In the genomic region with DNA sequence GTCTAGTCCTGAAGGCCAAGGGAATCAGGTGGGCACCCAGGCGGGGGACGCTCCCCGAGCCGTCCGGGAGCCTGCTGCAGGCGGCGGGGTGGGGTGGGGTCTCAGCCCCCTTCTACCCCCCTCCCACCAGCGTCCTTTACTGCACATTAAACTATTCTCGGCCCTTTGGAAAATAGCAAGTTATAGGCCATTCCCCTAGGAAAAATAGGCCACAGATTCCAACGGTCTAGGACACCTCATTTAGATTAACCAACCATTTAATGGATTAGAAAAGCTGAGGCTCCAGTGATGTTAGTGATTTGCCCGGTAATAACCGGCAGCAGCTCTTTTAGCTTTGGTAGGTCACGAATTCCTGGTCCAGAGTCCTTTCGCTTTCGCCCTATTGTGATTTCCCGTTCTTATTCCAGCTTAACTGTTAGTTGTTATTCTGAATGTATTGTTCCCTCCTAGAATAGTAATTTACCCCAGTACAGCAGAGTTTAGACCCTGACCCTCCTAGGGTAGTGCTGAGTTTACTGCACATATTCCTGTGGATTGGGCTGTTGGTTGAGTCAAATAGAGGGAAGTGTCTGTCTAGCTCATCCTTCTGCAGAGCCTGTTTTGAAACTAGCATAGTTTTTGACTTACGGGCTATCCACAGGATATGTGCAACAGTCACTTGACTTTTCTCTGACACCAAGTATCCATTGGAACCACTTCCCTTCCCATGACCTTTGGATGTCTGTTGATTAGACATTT, we compare ENCODE assay signal across 8 cellular contexts. TPM values are rescaled to one million over a fixed set of nuclear protein-coding genes. Genes with fewer than 3 reads are reported as not detected.
DNase-seq lines count a peak whose midpoint lies in the region; FAIRE-seq and TF ChIP-seq lines count a peak whose summit lies in the region.

No MANE protein-coding gene starts in this region.

- H3K36me3 ChIP-seq in brain microvascular endothelial cell (replicated peaks) (peaks cover 30% of the 10 kb centered on the region), small intestine (ENCODE audit: control insufficient read depth in 2 of 2, insufficient read depth in 2 of 2, low read length in 2 of 2) (peaks cover 6 to 9% of the 10 kb centered on the region in 2 donors)

- H2BK120ac ChIP-seq in H9 (ENCODE audit: low read depth, low read length, poor library complexity, severe bottlenecking) = no peak overlapping the region

- H4K5ac ChIP-seq in H9 (ENCODE audit: insufficient read length, low read depth, low read length) = no peak overlapping the region

- H2BK5ac ChIP-seq in H9 (ENCODE audit: insufficient read length, low read length) = no peak overlapping the region

- no peak overlapping the region for H2AK5ac ChIP-seq in H9 (ENCODE audit: insufficient read length, low read length)

- H3K27me3 ChIP-seq in H9 (ENCODE audit: insufficient read depth, low read length) = no peaks in the 10 kb centered on the region; the same call in 1 of the 2 replicates
- no peaks in the 10 kb centered on the region for H3K27me3 ChIP-seq in brain microvascular endothelial cell (replicated peaks)
- H3K27me3 ChIP-seq in small intestine (ENCODE audit: control insufficient read depth in 2 of 2, insufficient read depth in 2 of 2, low read length in 2 of 2) = no peaks in the 10 kb centered on the region

- no peak overlapping the region for H4K91ac ChIP-seq in H9 (ENCODE audit: insufficient read length, low read depth, low read length)

- no peak for TF ChIP-seq CTCF in H9 (conservative IDR thresholded peaks at IDR 0.05)
- no peak for TF ChIP-seq CTCF in brain microvascular endothelial cell (IDR thresholded peaks at IDR 0.05; ENCODE audit: low read depth, low read length, missing control alignments)

- H3K9me3 Mint-ChIP-seq in H9 (no peaks in the 10 kb centered on the region), immature natural killer cell (no peaks in the 10 kb centered on the region)

- H3K9me3 ChIP-seq in H9 (ENCODE audit: control insufficient read depth, low read depth, low read length) = no peaks in the 10 kb centered on the region
- H3K9me3 ChIP-seq in small intestine (ENCODE audit: control insufficient read depth, low read depth) = no peaks in the 10 kb centered on the region

- no peak overlapping the region for H2AFZ ChIP-seq in H9 (ENCODE audit: low read length)

- no peaks in the 10 kb centered on the region for H3K79me1 ChIP-seq in H9 (ENCODE audit: insufficient read depth, low read depth, low read length, poor library complexity, severe bottlenecking)

- peak overlapping the region; percentile 14 for H3K9ac ChIP-seq in H9 (ENCODE audit: extremely low read depth, insufficient read length, low read length)

- no CpG with 5 or more reads among the region's 17 CpGs for WGBS in H9 (ENCODE audit: extremely low coverage, insufficient read length, low lambda C conversion rate)
- 1 to 2% (median 1%) methylated on average over 17 of the region's 17 CpGs for WGBS in small intestine, 3 donors

- H3K14ac ChIP-seq in H9 (ENCODE audit: insufficient read depth, low read length) = peak overlapping the region; percentile 44; the same call in 1 of the 2 replicates

- H4K20me1 ChIP-seq in H9 (ENCODE audit: control insufficient read depth, insufficient read depth, insufficient read length) = no peaks in the 10 kb centered on the region

- no peak overlapping the region for H2BK12ac ChIP-seq in H9 (ENCODE audit: insufficient read length, low read depth, low read length)

- no peak overlapping the region for H3K4ac ChIP-seq in H9 (ENCODE audit: low read depth, low read length)

- H3K18ac ChIP-seq in H9 (ENCODE audit: insufficient read length, low read depth, low read length) = no peak overlapping the region

- no peaks in the 10 kb centered on the region; the same call in 1 of the 2 replicates for H3K79me2 ChIP-seq in H9 (ENCODE audit: insufficient read depth, low read length)

- no peak overlapping the region for H4K8ac ChIP-seq in H9 (replicated peaks; ENCODE audit: insufficient read length, low read depth, low read length)

- H3K27me3 Mint-ChIP-seq in H9 (ENCODE audit: low read depth) = peaks cover 15% of the 10 kb centered on the region
- H3K27me3 Mint-ChIP-seq in immature natural killer cell (ENCODE audit: low read depth in 3 of 3) = peaks cover 0 to 6% (median 2%) of the 10 kb centered on the region in 3 donors

- no peak for FAIRE-seq in small intestine (lab: Jason Lieb, UNC)

- H3K36me3 Mint-ChIP-seq in H9 (ENCODE audit: insufficient read depth in 1 of 3, low read depth in 3 of 3) (peaks cover 0 to 29% (median 16%) of the 10 kb centered on the region in 3 experiments; a peak in 5 of 7 replicates), immature natural killer cell (peaks cover 12 to 21% (median 14%) of the 10 kb centered on the region in 3 donors)

- H2BK20ac ChIP-seq in H9 (ENCODE audit: low read depth, low read length, poor library complexity, severe bottlenecking) = no peak overlapping the region

- peaks cover 49 to 60% of the 10 kb centered on the region in 2 experiments for H3K4me1 Mint-ChIP-seq in H9
- H3K4me1 Mint-ChIP-seq in immature natural killer cell = peaks cover 56 to 69% of the 10 kb centered on the region in 2 donors

- DNase-seq in DMS79 treated with DMSO at 0.1 percent for 48 hours (lab: John Stamatoyannopoulos, UW) (peak; percentile 14), DMS79 (lab: John Stamatoyannopoulos, UW) (no peak), H9 (no peak), NCI-H82 treated with DMSO at 0.1 percent for 48 hours (lab: John Stamatoyannopoulos, UW; ENCODE audit: unreplicated experiment) (peak; percentile 9), brain microvascular endothelial cell (peak; percentile 82), immature natural killer cell (peak; percentile 23 to 28 (median 23)), small intestine (peak; percentile 75), posterior vena cava (ENCODE audit: low spot score) (no peak)

- peaks cover 12% of the 10 kb centered on the region for H3K23me2 ChIP-seq in H9 (ENCODE audit: insufficient read length, low read depth, low read length, poor library complexity, severe bottlenecking)

- H3K4me3 Mint-ChIP-seq in H9 (peak overlapping the region; percentile 77 to 87), immature natural killer cell (peak overlapping the region; percentile 90 to 99 (median 96))

- intact Hi-C loops in posterior vena cava (cut with DNase I) = no loop called here

- no peak overlapping the region for H3K56ac ChIP-seq in H9 (ENCODE audit: insufficient read length, low read depth, low read length)

- peak overlapping the region; percentile 82 for H3K4me3 ChIP-seq in brain microvascular endothelial cell (ENCODE audit: low read depth, low read length)
- peak overlapping the region; percentile 82 to 86 for H3K4me3 ChIP-seq in small intestine (ENCODE audit: low read depth in 1 of 2, low read length in 2 of 2)

- H3K4me2 ChIP-seq in H9 (ENCODE audit: insufficient read depth, insufficient read length, low read length) = peak overlapping the region; percentile 87

- H3K27ac ChIP-seq in H9 (ENCODE audit: insufficient read length, low read depth, low read length) (no peak overlapping the region), brain microvascular endothelial cell (peak overlapping the region; percentile 95), small intestine (ENCODE audit: low read depth in 1 of 2, low read length in 1 of 2) (peak overlapping the region; percentile 89 to 97)

- H2BK15ac ChIP-seq in H9 (ENCODE audit: low read depth, low read length) = no peak overlapping the region

- no peak overlapping the region for H3K27ac Mint-ChIP-seq in H9
- H3K27ac Mint-ChIP-seq in immature natural killer cell = peak overlapping the region; percentile 79 to 98 (median 97)

- no peak overlapping the region for H3T11ph ChIP-seq in H9 (ENCODE audit: low read length)

- H3K4me1 ChIP-seq in H9 (ENCODE audit: insufficient read depth, low read length) (peaks cover 11% of the 10 kb centered on the region; the same call in 1 of the 2 replicates), small intestine (ENCODE audit: control insufficient read depth in 2 of 2, insufficient read depth in 1 of 2, low read depth in 1 of 2, low read length in 1 of 2) (peaks cover 12 to 13% of the 10 kb centered on the region in 2 donors)

- in situ Hi-C loops in brain microvascular endothelial cell (cut with HindIII; ENCODE audit: low pct_ligation_motif_present, low sequenced_read_pairs) = no loop called here

- no peak overlapping the region for H3K23ac ChIP-seq in H9 (ENCODE audit: insufficient read length, low read depth, low read length)

RNA-seq across cellular contexts. Expression of gene GSTO1, which starts 0.7 kb away (rescaled TPM):
- 114 and 116 TPM in 2 replicates for total RNA-seq in H9 (2021)
- polyA plus RNA-seq in immature natural killer cell = 100 to 1,000 TPM; 162 to 223 (median 166) TPM
- 100 to 1,000 TPM; 173 to 422 (median 200) TPM for polyA plus RNA-seq in small intestine
- total RNA-seq in posterior vena cava = 100 to 1,000 TPM in 1 of 2 donors, 10 to 100 TPM in 1; 81.8 to 117 TPM

RNA-seq across cellular contexts. Expression of gene GSTO2, which starts 13.6 kb away (rescaled TPM):
- total RNA-seq in H9 (2021) = 12.0 and 14.5 TPM in 2 replicates
- 1 to 10 TPM in 1 of 3 donors, under 1 TPM in 2; 0.16 to 1.6 (median 0.85) TPM for polyA plus RNA-seq in immature natural killer cell
- 10 to 100 TPM in 2 of 3 donors, 1 to 10 TPM in 1; 9.2 to 20.9 (median 13.2) TPM for polyA plus RNA-seq in small intestine
- 1 to 10 TPM in 1 of 2 donors, under 1 TPM in 1; 0.48 to 1.9 TPM for total RNA-seq in posterior vena cava

RNA-seq across cellular contexts. Expression of gene CFAP43, which starts 23.2 kb away (rescaled TPM):
- total RNA-seq in H9 (2021) = 0.26 and 0.64 TPM in 2 replicates
- polyA plus RNA-seq in immature natural killer cell = under 1 TPM in 1 of 3 donors, not detected in 2; 0.19 TPM
- under 1 TPM in 1 of 3 donors, not detected in 2; 0.21 TPM for polyA plus RNA-seq in small intestine
- total RNA-seq in posterior vena cava = under 1 TPM; 0.24 to 0.28 TPM

Comparison
In these comparisons a context has a peak if more than half of its experiments do, and no peak if none do; other contexts are left out.
1. DNase-seq: peak in DMS79 treated with DMSO at 0.1 percent for 48 hours (single experiment), NCI-H82 treated with DMSO at 0.1 percent for 48 hours (single experiment), brain microvascular endothelial cell (single experiment), immature natural killer cell (3 of 3) and small intestine (single experiment); none in DMS79 (single experiment), H9 (single experiment) and posterior vena cava (single experiment).
2. H3K27ac Mint-ChIP-seq: peak in immature natural killer cell (6 of 6); none in H9 (0 of 3).